1 cellular context compared by ENCODE assay signal in genomic region chr6:50824505-50824904, GRCh38.
TF ChIP-seq lines count a peak whose summit lies in the region.

No MANE protein-coding gene starts in this region.

TF ChIP-seq in H1, 55 proteins besides CTCF, POLR2A, EP300 and RAD21 (continued from another document):
- TF ChIP-seq, protein P1, sequence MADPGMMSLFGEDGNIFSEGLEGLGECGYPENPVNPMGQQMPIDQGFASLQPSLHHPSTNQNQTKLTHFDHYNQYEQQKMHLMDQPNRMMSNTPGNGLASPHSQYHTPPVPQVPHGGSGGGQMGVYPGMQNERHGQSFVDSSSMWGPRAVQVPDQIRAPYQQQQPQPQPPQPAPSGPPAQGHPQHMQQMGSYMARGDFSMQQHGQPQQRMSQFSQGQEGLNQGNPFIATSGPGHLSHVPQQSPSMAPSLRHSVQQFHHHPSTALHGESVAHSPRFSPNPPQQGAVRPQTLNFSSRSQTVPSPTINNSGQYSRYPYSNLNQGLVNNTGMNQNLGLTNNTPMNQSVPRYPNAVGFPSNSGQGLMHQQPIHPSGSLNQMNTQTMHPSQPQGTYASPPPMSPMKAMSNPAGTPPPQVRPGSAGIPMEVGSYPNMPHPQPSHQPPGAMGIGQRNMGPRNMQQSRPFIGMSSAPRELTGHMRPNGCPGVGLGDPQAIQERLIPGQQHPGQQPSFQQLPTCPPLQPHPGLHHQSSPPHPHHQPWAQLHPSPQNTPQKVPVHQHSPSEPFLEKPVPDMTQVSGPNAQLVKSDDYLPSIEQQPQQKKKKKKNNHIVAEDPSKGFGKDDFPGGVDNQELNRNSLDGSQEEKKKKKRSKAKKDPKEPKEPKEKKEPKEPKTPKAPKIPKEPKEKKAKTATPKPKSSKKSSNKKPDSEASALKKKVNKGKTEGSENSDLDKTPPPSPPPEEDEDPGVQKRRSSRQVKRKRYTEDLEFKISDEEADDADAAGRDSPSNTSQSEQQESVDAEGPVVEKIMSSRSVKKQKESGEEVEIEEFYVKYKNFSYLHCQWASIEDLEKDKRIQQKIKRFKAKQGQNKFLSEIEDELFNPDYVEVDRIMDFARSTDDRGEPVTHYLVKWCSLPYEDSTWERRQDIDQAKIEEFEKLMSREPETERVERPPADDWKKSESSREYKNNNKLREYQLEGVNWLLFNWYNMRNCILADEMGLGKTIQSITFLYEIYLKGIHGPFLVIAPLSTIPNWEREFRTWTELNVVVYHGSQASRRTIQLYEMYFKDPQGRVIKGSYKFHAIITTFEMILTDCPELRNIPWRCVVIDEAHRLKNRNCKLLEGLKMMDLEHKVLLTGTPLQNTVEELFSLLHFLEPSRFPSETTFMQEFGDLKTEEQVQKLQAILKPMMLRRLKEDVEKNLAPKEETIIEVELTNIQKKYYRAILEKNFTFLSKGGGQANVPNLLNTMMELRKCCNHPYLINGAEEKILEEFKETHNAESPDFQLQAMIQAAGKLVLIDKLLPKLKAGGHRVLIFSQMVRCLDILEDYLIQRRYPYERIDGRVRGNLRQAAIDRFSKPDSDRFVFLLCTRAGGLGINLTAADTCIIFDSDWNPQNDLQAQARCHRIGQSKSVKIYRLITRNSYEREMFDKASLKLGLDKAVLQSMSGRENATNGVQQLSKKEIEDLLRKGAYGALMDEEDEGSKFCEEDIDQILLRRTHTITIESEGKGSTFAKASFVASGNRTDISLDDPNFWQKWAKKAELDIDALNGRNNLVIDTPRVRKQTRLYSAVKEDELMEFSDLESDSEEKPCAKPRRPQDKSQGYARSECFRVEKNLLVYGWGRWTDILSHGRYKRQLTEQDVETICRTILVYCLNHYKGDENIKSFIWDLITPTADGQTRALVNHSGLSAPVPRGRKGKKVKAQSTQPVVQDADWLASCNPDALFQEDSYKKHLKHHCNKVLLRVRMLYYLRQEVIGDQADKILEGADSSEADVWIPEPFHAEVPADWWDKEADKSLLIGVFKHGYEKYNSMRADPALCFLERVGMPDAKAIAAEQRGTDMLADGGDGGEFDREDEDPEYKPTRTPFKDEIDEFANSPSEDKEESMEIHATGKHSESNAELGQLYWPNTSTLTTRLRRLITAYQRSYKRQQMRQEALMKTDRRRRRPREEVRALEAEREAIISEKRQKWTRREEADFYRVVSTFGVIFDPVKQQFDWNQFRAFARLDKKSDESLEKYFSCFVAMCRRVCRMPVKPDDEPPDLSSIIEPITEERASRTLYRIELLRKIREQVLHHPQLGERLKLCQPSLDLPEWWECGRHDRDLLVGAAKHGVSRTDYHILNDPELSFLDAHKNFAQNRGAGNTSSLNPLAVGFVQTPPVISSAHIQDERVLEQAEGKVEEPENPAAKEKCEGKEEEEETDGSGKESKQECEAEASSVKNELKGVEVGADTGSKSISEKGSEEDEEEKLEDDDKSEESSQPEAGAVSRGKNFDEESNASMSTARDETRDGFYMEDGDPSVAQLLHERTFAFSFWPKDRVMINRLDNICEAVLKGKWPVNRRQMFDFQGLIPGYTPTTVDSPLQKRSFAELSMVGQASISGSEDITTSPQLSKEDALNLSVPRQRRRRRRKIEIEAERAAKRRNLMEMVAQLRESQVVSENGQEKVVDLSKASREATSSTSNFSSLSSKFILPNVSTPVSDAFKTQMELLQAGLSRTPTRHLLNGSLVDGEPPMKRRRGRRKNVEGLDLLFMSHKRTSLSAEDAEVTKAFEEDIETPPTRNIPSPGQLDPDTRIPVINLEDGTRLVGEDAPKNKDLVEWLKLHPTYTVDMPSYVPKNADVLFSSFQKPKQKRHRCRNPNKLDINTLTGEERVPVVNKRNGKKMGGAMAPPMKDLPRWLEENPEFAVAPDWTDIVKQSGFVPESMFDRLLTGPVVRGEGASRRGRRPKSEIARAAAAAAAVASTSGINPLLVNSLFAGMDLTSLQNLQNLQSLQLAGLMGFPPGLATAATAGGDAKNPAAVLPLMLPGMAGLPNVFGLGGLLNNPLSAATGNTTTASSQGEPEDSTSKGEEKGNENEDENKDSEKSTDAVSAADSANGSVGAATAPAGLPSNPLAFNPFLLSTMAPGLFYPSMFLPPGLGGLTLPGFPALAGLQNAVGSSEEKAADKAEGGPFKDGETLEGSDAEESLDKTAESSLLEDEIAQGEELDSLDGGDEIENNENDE (IDR thresholded peaks at IDR 0.05; ENCODE audit: insufficient replicate concordance, low read length), result peak; percentile 52
- TF ChIP-seq HDAC2 (IDR thresholded peaks at IDR 0.05; ENCODE audit: borderline replicate concordance in 1 of 2, low read depth in 2 of 2, low read length in 2 of 2) (peak in 1 of 2 experiments; percentile 55; a peak in 1 of 4 replicates), TCF12 (IDR thresholded peaks at IDR 0.05; ENCODE audit: low read depth, low read length) (0 out of 2 replicates have a peak, but pooled peaks have one; percentile 25), GABPA (IDR thresholded peaks at IDR 0.05; ENCODE audit: borderline replicate concordance, insufficient read depth, low read length) (no peak), RBBP5 (IDR thresholded peaks at IDR 0.05; ENCODE audit: borderline replicate concordance, low read depth, low read length) (no peak)
- TF ChIP-seq, protein P2, sequence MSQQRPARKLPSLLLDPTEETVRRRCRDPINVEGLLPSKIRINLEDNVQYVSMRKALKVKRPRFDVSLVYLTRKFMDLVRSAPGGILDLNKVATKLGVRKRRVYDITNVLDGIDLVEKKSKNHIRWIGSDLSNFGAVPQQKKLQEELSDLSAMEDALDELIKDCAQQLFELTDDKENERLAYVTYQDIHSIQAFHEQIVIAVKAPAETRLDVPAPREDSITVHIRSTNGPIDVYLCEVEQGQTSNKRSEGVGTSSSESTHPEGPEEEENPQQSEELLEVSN (IDR thresholded peaks at IDR 0.05), result no peak
- TF ChIP-seq, protein P3, sequence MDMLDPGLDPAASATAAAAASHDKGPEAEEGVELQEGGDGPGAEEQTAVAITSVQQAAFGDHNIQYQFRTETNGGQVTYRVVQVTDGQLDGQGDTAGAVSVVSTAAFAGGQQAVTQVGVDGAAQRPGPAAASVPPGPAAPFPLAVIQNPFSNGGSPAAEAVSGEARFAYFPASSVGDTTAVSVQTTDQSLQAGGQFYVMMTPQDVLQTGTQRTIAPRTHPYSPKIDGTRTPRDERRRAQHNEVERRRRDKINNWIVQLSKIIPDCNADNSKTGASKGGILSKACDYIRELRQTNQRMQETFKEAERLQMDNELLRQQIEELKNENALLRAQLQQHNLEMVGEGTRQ (IDR thresholded peaks at IDR 0.05; ENCODE audit: low read length), result peak; percentile 67
TF ChIP-seq in H1: peak in this region for 5.
